Comparison of ENCODE assay signal across 8 cellular contexts in genomic region chr12:67630373-67631088, GRCh38. TPM values are rescaled to one million over a fixed set of nuclear protein-coding genes. Genes with fewer than 3 reads are reported as not detected.
DNase-seq lines count a peak whose midpoint lies in the region; ATAC-seq and TF ChIP-seq lines count a peak whose summit lies in the region.

No MANE protein-coding gene starts in this region.

- peak overlapping the region; percentile 72; the same call in 1 of the 2 replicates for H2AFZ ChIP-seq in OCI-LY3 (ENCODE audit: low read depth, low read length)

- H3K27me3 Mint-ChIP-seq in activated T-cell treated with anti-CD3 and anti-CD28 coated beads, Interleukin-2, amount 50 U/mL, for 72 hours (ENCODE audit: low read depth) = no peaks in the 10 kb centered on the region

- H3K4me3 Mint-ChIP-seq in activated T-cell treated with anti-CD3 and anti-CD28 coated beads, Interleukin-2, amount 50 U/mL, for 72 hours = peak overlapping the region; percentile 71 to 75

- no peak for TF ChIP-seq CTCF in OCI-LY3 (IDR thresholded peaks at IDR 0.05; ENCODE audit: low read depth, low read length)

- no peaks in the 10 kb centered on the region for H3K36me3 ChIP-seq in OCI-LY3 (replicated peaks; ENCODE audit: low read depth, low read length)

- no peaks in the 10 kb centered on the region for H3K9me3 ChIP-seq in OCI-LY3 (ENCODE audit: insufficient read depth, low read length)

- H3K4me1 ChIP-seq in OCI-LY3 (ENCODE audit: low read length) = peaks cover 23% of the 10 kb centered on the region

- peak overlapping the region; percentile 85 for H3K27ac Mint-ChIP-seq in activated T-cell treated with anti-CD3 and anti-CD28 coated beads, Interleukin-2, amount 50 U/mL, for 72 hours

- ATAC-seq in GM18909 (IDR thresholded peaks at IDR 0.05; ENCODE audit: poor library complexity, unreplicated experiment) (peak; percentile 99), HG02970 (IDR thresholded peaks at IDR 0.05; ENCODE audit: low FRiP score, unreplicated experiment) (peak; percentile 92)
- peak; percentile 97 to 99 for ATAC-seq in activated T-cell treated with anti-CD3 and anti-CD28 coated beads, Interleukin-2, amount 50 U/mL, for 72 hours (replicated peaks in 1 of 2)

- peaks cover 72% of the 10 kb centered on the region for H3K4me1 Mint-ChIP-seq in activated T-cell treated with anti-CD3 and anti-CD28 coated beads, Interleukin-2, amount 50 U/mL, for 72 hours (ENCODE audit: low read depth)

- H3K36me3 Mint-ChIP-seq in activated T-cell treated with anti-CD3 and anti-CD28 coated beads, Interleukin-2, amount 50 U/mL, for 72 hours (ENCODE audit: insufficient read depth in 2 of 2) = peaks cover 10 to 12% of the 10 kb centered on the region in 2 donors

- no peaks in the 10 kb centered on the region for H3K79me2 ChIP-seq in OCI-LY3 (ENCODE audit: low read length)

- H3K27me3 ChIP-seq in OCI-LY3 (ENCODE audit: low read depth, low read length) = no peaks in the 10 kb centered on the region

- peaks cover 8% of the 10 kb centered on the region in 2 donors for H3K9me3 Mint-ChIP-seq in activated T-cell treated with anti-CD3 and anti-CD28 coated beads, Interleukin-2, amount 50 U/mL, for 72 hours

- no peak overlapping the region for H3K9ac ChIP-seq in OCI-LY3 (ENCODE audit: low read length)

- no peaks in the 10 kb centered on the region for H4K20me1 ChIP-seq in OCI-LY3 (ENCODE audit: insufficient read depth, low read length)

- H3K4me3 ChIP-seq in OCI-LY3 (ENCODE audit: low read length) = no peak overlapping the region

- DNase-seq in activated T-cell treated with anti-CD3 and anti-CD28 coated beads, Interleukin-2, amount 50 U/mL, for 72 hours = peak; percentile 83 to 85
- DNase-seq in iris pigment epithelial cell (ENCODE audit: low read depth) (peak; percentile 23), OCI-M2 (lab: John Stamatoyannopoulos, UW; ENCODE audit: unreplicated experiment) (no peak), NCI-H187 (lab: John Stamatoyannopoulos, UW) (no peak)
- DNase-seq in stimulated activated CD8-positive, alpha-beta memory T cell treated with anti-CD3 and anti-CD28 coated beads, Interleukin-2, amount 100 ng/mL, for 1 hour (ENCODE audit: low read depth in 2 of 2) = peak; percentile 57 to 62

- H3K27ac ChIP-seq in OCI-LY3 (ENCODE audit: low read length) = no peak overlapping the region

- peak overlapping the region; percentile 13 for H3K4me2 ChIP-seq in OCI-LY3 (ENCODE audit: low read length)

RNA-seq across cellular contexts. Expression of gene DYRK2, which starts 18.0 kb away (rescaled TPM):
- total RNA-seq in activated T-cell treated with anti-CD3 and anti-CD28 coated beads, Interleukin-2, amount 50 U/mL, for 72 hours = 10 to 100 TPM; 27.3 to 30.3 TPM

Comparison
In these comparisons a context has a peak if more than half of its experiments do, and no peak if none do; other contexts are left out.
1. DNase-seq: peak in activated T-cell treated with anti-CD3 and anti-CD28 coated beads, Interleukin-2, amount 50 U/mL, for 72 hours (2 of 2), iris pigment epithelial cell (single experiment) and stimulated activated CD8-positive, alpha-beta memory T cell treated with anti-CD3 and anti-CD28 coated beads, Interleukin-2, amount 100 ng/mL, for 1 hour (2 of 2); none in OCI-M2 (single experiment) and NCI-H187 (0 of 2).
2. Peak in every context shown above with its lines, with median percentiles within 50 percentile points of each other: ATAC-seq.